13 cellular contexts compared by ENCODE assay signal in the genomic region with DNA sequence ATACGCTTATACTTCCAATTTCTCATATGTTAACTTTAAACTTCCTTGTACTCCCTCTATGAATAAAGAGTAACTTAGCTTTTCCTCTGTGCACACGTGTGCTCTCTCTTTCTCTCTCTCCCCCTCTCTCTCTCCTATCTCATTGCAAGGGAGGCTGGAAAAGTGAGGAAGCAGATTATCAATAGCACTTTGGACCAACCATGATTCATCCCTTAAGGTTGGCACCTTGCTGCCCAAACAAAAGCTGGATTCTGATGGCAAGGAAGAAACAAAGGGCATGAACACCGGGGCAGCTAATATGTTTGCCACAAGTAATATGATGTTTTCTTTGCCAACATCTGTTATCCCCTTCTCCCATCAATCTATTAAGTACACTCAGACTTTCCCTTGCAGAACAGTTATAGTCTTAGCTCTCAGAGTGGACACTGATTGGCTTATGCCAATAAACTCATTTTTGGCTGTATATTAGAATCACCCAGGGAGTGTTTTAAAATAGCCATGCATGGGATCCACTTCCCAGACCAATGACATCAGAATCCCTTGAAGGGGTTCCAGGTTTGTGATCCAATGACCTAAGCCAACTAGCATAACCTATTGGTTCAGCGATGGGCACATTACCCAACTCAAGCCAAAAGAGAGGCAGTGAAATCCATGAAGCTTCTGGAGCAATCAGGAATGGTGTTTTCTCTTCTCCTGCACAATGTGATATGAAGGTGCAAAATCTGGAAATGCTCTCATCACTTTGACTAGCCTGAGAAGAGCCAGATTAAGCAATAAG.
A peak's percentile ranks its signal among the peaks of the same experiment; 100 is the strongest.
DNase-seq lines count a peak whose midpoint lies in the region; ATAC-seq, FAIRE-seq and TF ChIP-seq lines count a peak whose summit lies in the region.
"Had no signal": no experiment of that assay in that cellular context is flagged by ENCODE, and none has a peak within 500 bp of the region (broad histone marks: within the 10 kb centered on the region; RNA-seq: fewer than 3 reads in every experiment).

No MANE protein-coding gene starts in this region.

- no peak overlapping the region for H3K27ac ChIP-seq in CD4-positive, CD25-positive, alpha-beta regulatory T cell (ENCODE audit: insufficient read depth, low read length, poor library complexity, severe bottlenecking)
- H3K27ac ChIP-seq in HepG2 (ENCODE audit: extremely low read length, insufficient read depth, low read length) (no peak overlapping the region), small intestine (ENCODE audit: low read depth in 1 of 2, low read length in 1 of 2) (no peak overlapping the region)
- H3K27ac ChIP-seq: 22Rv1, HL-60 had no signal

- 86% methylated on average over 4 of the region's 4 CpGs for WGBS in HepG2 (ENCODE audit: low lambda C conversion rate)
- WGBS in small intestine, 3 donors, result 37 to 67% (median 53%) methylated on average over 4 of the region's 4 CpGs

- ATAC-seq in CD4-positive, CD25-positive, alpha-beta regulatory T cell (ENCODE audit: low read depth in 2 of 2), result no peak
- no peak for ATAC-seq in central memory CD8-positive, alpha-beta T cell (replicated peaks; ENCODE audit: extremely low read depth, poor library complexity, severe bottlenecking)
- no peak; the same call in 2 of the 3 replicates for ATAC-seq in HepG2
- ATAC-seq: GM23338 had no signal

- no peak for FAIRE-seq in HepG2 (lab: Jason Lieb, UNC)
- FAIRE-seq in small intestine (lab: Jason Lieb, UNC), result peak; percentile 68

- H3K4me1 Mint-ChIP-seq in CD4-positive, CD25-positive, alpha-beta regulatory T cell, result peaks cover 0 to 4% (median 0%) of the 10 kb centered on the region in 4 donors
- H3K4me1 Mint-ChIP-seq in central memory CD8-positive, alpha-beta T cell, result no peaks in the 10 kb centered on the region

- H3K27ac Mint-ChIP-seq in CD4-positive, CD25-positive, alpha-beta regulatory T cell, result peak overlapping the region in 2 of 3 donors; percentile 2 to 22
- H3K27ac Mint-ChIP-seq in central memory CD8-positive, alpha-beta T cell (ENCODE audit: low read depth), result peak overlapping the region; percentile 0
- H3K27ac Mint-ChIP-seq: CD14-positive monocyte, GM23338 had no signal

- H3K36me3 Mint-ChIP-seq in CD4-positive, CD25-positive, alpha-beta regulatory T cell, result peaks cover 26% of the 10 kb centered on the region
- no peaks in the 10 kb centered on the region for H3K36me3 Mint-ChIP-seq in central memory CD8-positive, alpha-beta T cell (ENCODE audit: insufficient read depth)

- CTCF ChIA-PET in HepG2 (lab: Yijun Ruan, JAX; ENCODE audit: low intra/inter-chr PET ratio, low total read pairs), result no interaction called here

- H3K79me2 ChIP-seq in HepG2 (ENCODE audit: insufficient read depth, low read length), result no peaks in the 10 kb centered on the region

- no peak overlapping the region for H3K4me3 Mint-ChIP-seq in CD4-positive, CD25-positive, alpha-beta regulatory T cell
- H3K4me3 Mint-ChIP-seq in central memory CD8-positive, alpha-beta T cell, result no peak overlapping the region
- H3K4me3 Mint-ChIP-seq: CD14-positive monocyte, GM23338 had no signal

- TF ChIP-seq RAD21 in HepG2 (CRISPR knock-in tag; IDR thresholded peaks at IDR 0.05), result no peak

- no peaks in the 10 kb centered on the region for H4K20me1 ChIP-seq in HepG2 (ENCODE audit: insufficient read depth, low read length)

- H3K36me3 ChIP-seq in CD4-positive, CD25-positive, alpha-beta regulatory T cell (ENCODE audit: control insufficient read depth, insufficient read depth, low read length), result no peaks in the 10 kb centered on the region
- H3K36me3 ChIP-seq in HepG2 (replicated peaks in 1 of 2; ENCODE audit: control insufficient read depth in 1 of 2, insufficient read depth in 2 of 2, low read length in 2 of 2), result no peaks in the 10 kb centered on the region; a peak in 2 of 5 replicates
- no peaks in the 10 kb centered on the region for H3K36me3 ChIP-seq in small intestine (ENCODE audit: control insufficient read depth in 2 of 2, insufficient read depth in 2 of 2, low read length in 2 of 2)

- no peak overlapping the region for H3K4me2 ChIP-seq in HepG2 (ENCODE audit: low read depth, low read length)
- H3K4me2 ChIP-seq: GM23338 had no signal

- H2AFZ ChIP-seq in HepG2 (ENCODE audit: low read length), result no peak overlapping the region
- H2AFZ ChIP-seq: GM23338 had no signal

- no peak overlapping the region for H3K9ac ChIP-seq in HepG2 (ENCODE audit: insufficient read depth, low read depth, low read length)

- no peaks in the 10 kb centered on the region for H3K9me3 Mint-ChIP-seq in CD4-positive, CD25-positive, alpha-beta regulatory T cell
- H3K9me3 Mint-ChIP-seq in central memory CD8-positive, alpha-beta T cell, result no peaks in the 10 kb centered on the region
- H3K9me3 Mint-ChIP-seq: GM23338 had no signal

- no peak for TF ChIP-seq CTCF in HepG2 (CRISPR knock-in tag; IDR thresholded peaks at IDR 0.05)

- no peaks in the 10 kb centered on the region for H3K27me3 ChIP-seq in CD4-positive, CD25-positive, alpha-beta regulatory T cell (ENCODE audit: control insufficient read depth, insufficient read depth, low read length)
- H3K27me3 ChIP-seq in HepG2 (ENCODE audit: control insufficient read depth in 1 of 2, insufficient read depth in 2 of 2, low read length in 2 of 2) (no peaks in the 10 kb centered on the region), small intestine (ENCODE audit: control insufficient read depth in 2 of 2, insufficient read depth in 2 of 2, low read length in 2 of 2) (no peaks in the 10 kb centered on the region)

- H3K9me3 ChIP-seq in CD4-positive, CD25-positive, alpha-beta regulatory T cell (ENCODE audit: control insufficient read depth in 2 of 2, low read length in 2 of 2), result no peaks in the 10 kb centered on the region
- H3K9me3 ChIP-seq in HepG2 (ENCODE audit: low read length) (no peaks in the 10 kb centered on the region), small intestine (ENCODE audit: control insufficient read depth, low read depth) (no peaks in the 10 kb centered on the region)

- TF ChIP-seq EP300 in HepG2 (IDR thresholded peaks at IDR 0.05; ENCODE audit: low read depth in 2 of 2, low read length in 2 of 2) (no peak), HepG2 (CRISPR knock-in tag; IDR thresholded peaks at IDR 0.05; ENCODE audit: borderline replicate concordance) (no peak)

- no peaks in the 10 kb centered on the region for H3K27me3 Mint-ChIP-seq in CD4-positive, CD25-positive, alpha-beta regulatory T cell
- H3K27me3 Mint-ChIP-seq in central memory CD8-positive, alpha-beta T cell, result no peaks in the 10 kb centered on the region

- no peak for TF ChIP-seq POLR2A in HepG2 (IDR thresholded peaks at IDR 0.05; ENCODE audit: insufficient read depth in 1 of 2, low read depth in 2 of 2, low read length in 2 of 2)

- H3K4me3 ChIP-seq in CD4-positive, CD25-positive, alpha-beta regulatory T cell (ENCODE audit: low read depth, low read length), result no peak overlapping the region
- H3K4me3 ChIP-seq in HepG2 (replicated peaks in 1 of 3; ENCODE audit: insufficient read depth in 1 of 3, low read depth in 2 of 3, low read length in 3 of 3) (no peak overlapping the region), small intestine (ENCODE audit: low read depth in 1 of 2, low read length in 2 of 2) (no peak overlapping the region)
- H3K4me3 ChIP-seq: GM23338 had no signal

- POLR2A ChIA-PET in HepG2 (lab: Yijun Ruan, JAX), result interaction anchor here (0.9 kb wide), 1 partner anchor 71 kb away, joined by 3 read pairs; no protein-coding TSS in a partner anchor

- intact Hi-C loops in HepG2 (cut with micrococcal nuclease; ENCODE audit: unreplicated experiment), result no loop called here

- no peak for DNase-seq in CD4-positive, CD25-positive, alpha-beta regulatory T cell
- DNase-seq in central memory CD8-positive, alpha-beta T cell (ENCODE audit: low spot score in 2 of 2), result no peak
- DNase-seq in HepG2 (ENCODE audit: low spot score) (peak; percentile 31), small intestine (peak; percentile 94), cerebellum (ENCODE audit: low spot score) (no peak), CD1c-positive myeloid dendritic cell (ENCODE audit: extremely low spot score) (no peak)
- no peak for DNase-seq in stimulated activated CD4-positive, alpha-beta T cell treated with anti-CD3 and anti-CD28 coated beads, Interleukin-15, amount 100 ng/mL, for 24 hours
- DNase-seq: DMS53, H7 had no signal

- in situ Hi-C loops in HepG2 (cut with HindIII; ENCODE audit: extremely low pct_ligation_motif_present, low pct_unique_long_range_greater_than_20kb), result loop anchor here (5.0 kb wide), 1 partner anchor 59 kb away; the partner anchor contains the start of gene MREG

- BruUV-seq in HepG2 (replicated peaks; lab: Mats Ljungman, UMichigan), result no TSS peak

- H3K4me1 ChIP-seq in CD4-positive, CD25-positive, alpha-beta regulatory T cell (ENCODE audit: control insufficient read depth, insufficient read depth, low read length, poor library complexity, severe bottlenecking), result no peaks in the 10 kb centered on the region
- H3K4me1 ChIP-seq in HepG2 (ENCODE audit: insufficient read depth, low read length), result peaks cover 24% of the 10 kb centered on the region
- peaks cover 4 to 9% of the 10 kb centered on the region in 2 donors for H3K4me1 ChIP-seq in small intestine (ENCODE audit: control insufficient read depth in 2 of 2, insufficient read depth in 1 of 2, low read depth in 1 of 2, low read length in 1 of 2)

TF ChIP-seq in HepG2, 621 proteins besides CTCF, POLR2A, EP300 and RAD21:
- TF ChIP-seq CHCHD3 (CRISPR knock-in tag; IDR thresholded peaks at IDR 0.05), result no peak
- TF ChIP-seq ZNF17 (CRISPR knock-in tag; IDR thresholded peaks at IDR 0.05), result no peak
- peak; percentile 36; the same call in 1 of the 2 replicates for TF ChIP-seq HIC2 (CRISPR knock-in tag; IDR thresholded peaks at IDR 0.05; ENCODE audit: low read depth)
- TF ChIP-seq HHEX (CRISPR knock-in tag; IDR thresholded peaks at IDR 0.05), result no peak
- no peak for TF ChIP-seq GLI4 (CRISPR knock-in tag; IDR thresholded peaks at IDR 0.05; ENCODE audit: borderline replicate concordance)
- TF ChIP-seq FOSL2 (CRISPR knock-in tag; IDR thresholded peaks at IDR 0.05), result peak; percentile 52; the same call in 1 of the 2 replicates

Comparison
In these comparisons a context has a peak if more than half of its experiments do, and no peak if none do; other contexts are left out.
1. DNase-seq: peak in HepG2 (single experiment) and small intestine (single experiment); none in CD4-positive, CD25-positive, alpha-beta regulatory T cell (0 of 3), central memory CD8-positive, alpha-beta T cell (0 of 2), cerebellum (single experiment), CD1c-positive myeloid dendritic cell (single experiment) and stimulated activated CD4-positive, alpha-beta T cell treated with anti-CD3 and anti-CD28 coated beads, Interleukin-15, amount 100 ng/mL, for 24 hours (single experiment).